In genomic region chr1:219506337-219506944, GRCh38 we compare ENCODE assay signal across 13 cellular contexts.
"Had no signal": no experiment of that assay in that cellular context is flagged by ENCODE, and none has a peak within 500 bp of the region (broad histone marks: within the 10 kb centered on the region; RNA-seq: fewer than 3 reads in every experiment).

No MANE protein-coding gene starts in this region.

- H3K4me1 Mint-ChIP-seq: activated naive CD4-positive, alpha-beta T cell treated with anti-CD3 and anti-CD28 coated beads, Interleukin-2, amount 50 U/mL, for 24 hours; neural crest cell; stimulated activated effector memory CD8-positive, alpha-beta T cell treated with anti-CD3 and anti-CD28 coated beads, Interleukin-12 subunit alpha, Interleukin-12 subunit beta, amount 100 ng/mL, for 72 hours had no signal

- H3K4me3 ChIP-seq: adrenal gland, ovary had no signal

- H3K27ac Mint-ChIP-seq: activated CD8-positive, alpha-beta T cell treated with anti-CD3 and anti-CD28 coated beads for 36 hours; activated naive CD4-positive, alpha-beta T cell treated with anti-CD3 and anti-CD28 coated beads, Interleukin-2, amount 50 U/mL, for 24 hours; stimulated activated effector memory CD8-positive, alpha-beta T cell treated with anti-CD3 and anti-CD28 coated beads, Interleukin-12 subunit alpha, Interleukin-12 subunit beta, amount 100 ng/mL, for 72 hours had no signal

- DNase-seq: activated CD8-positive, alpha-beta T cell treated with anti-CD3 and anti-CD28 coated beads for 36 hours; activated effector memory CD4-positive, alpha-beta T cell treated with Interleukin-2 at 50 U/mL for 16 hours; activated T-cell treated with anti-CD3 and anti-CD28 coated beads, Interleukin-2, amount 50 U/mL, for 4 hours; adrenal gland; caudate nucleus; erythroblast; kidney glomerular epithelial cell; ovary; retina had no signal

- H3K4me3 Mint-ChIP-seq: activated CD8-positive, alpha-beta T cell treated with anti-CD3 and anti-CD28 coated beads for 36 hours; activated naive CD4-positive, alpha-beta T cell treated with anti-CD3 and anti-CD28 coated beads, Interleukin-2, amount 50 U/mL, for 24 hours; activated T-cell treated with anti-CD3 and anti-CD28 coated beads, Interleukin-2, amount 50 U/mL, for 4 hours; neural crest cell; stimulated activated effector memory CD8-positive, alpha-beta T cell treated with anti-CD3 and anti-CD28 coated beads, Interleukin-12 subunit alpha, Interleukin-12 subunit beta, amount 100 ng/mL, for 72 hours had no signal

- H3K27ac ChIP-seq: adrenal gland, ovary, VCaP had no signal

- H3K4me1 ChIP-seq: adrenal gland had no signal

- H3K27me3 ChIP-seq: adrenal gland, ovary had no signal

- H3K27me3 Mint-ChIP-seq: activated CD8-positive, alpha-beta T cell treated with anti-CD3 and anti-CD28 coated beads for 36 hours had no signal

- H3K36me3 ChIP-seq: adrenal gland, ovary had no signal

- H3K9me3 Mint-ChIP-seq: activated CD8-positive, alpha-beta T cell treated with anti-CD3 and anti-CD28 coated beads for 36 hours; activated naive CD4-positive, alpha-beta T cell treated with anti-CD3 and anti-CD28 coated beads, Interleukin-2, amount 50 U/mL, for 24 hours; neural crest cell; stimulated activated effector memory CD8-positive, alpha-beta T cell treated with anti-CD3 and anti-CD28 coated beads, Interleukin-12 subunit alpha, Interleukin-12 subunit beta, amount 100 ng/mL, for 72 hours had no signal

- ATAC-seq: activated CD8-positive, alpha-beta T cell treated with anti-CD3 and anti-CD28 coated beads for 36 hours; activated T-cell treated with anti-CD3 and anti-CD28 coated beads, Interleukin-2, amount 50 U/mL, for 4 hours; stimulated activated effector memory CD8-positive, alpha-beta T cell treated with anti-CD3 and anti-CD28 coated beads, Interleukin-12 subunit alpha, Interleukin-12 subunit beta, amount 100 ng/mL, for 72 hours had no signal

- H3K36me3 Mint-ChIP-seq: activated naive CD4-positive, alpha-beta T cell treated with anti-CD3 and anti-CD28 coated beads, Interleukin-2, amount 50 U/mL, for 24 hours; stimulated activated effector memory CD8-positive, alpha-beta T cell treated with anti-CD3 and anti-CD28 coated beads, Interleukin-12 subunit alpha, Interleukin-12 subunit beta, amount 100 ng/mL, for 72 hours had no signal

- H3K9me3 ChIP-seq: adrenal gland, ovary had no signal
